19 cellular contexts compared by ENCODE assay signal in genomic region chrX:97330150-97330549, GRCh38.
DNase-seq lines count a peak whose midpoint lies in the region; ATAC-seq and TF ChIP-seq lines count a peak whose summit lies in the region.
"Had no signal": no experiment of that assay in that cellular context is flagged by ENCODE, and none has a peak within 500 bp of the region (broad histone marks: within the 10 kb centered on the region; RNA-seq: fewer than 3 reads in every experiment).

No MANE protein-coding gene starts in this region.

- H3K9me3 Mint-ChIP-seq in CD4-positive, alpha-beta T cell: no peaks in the 10 kb centered on the region
- H3K9me3 Mint-ChIP-seq: activated naive CD4-positive, alpha-beta T cell treated with anti-CD3 and anti-CD28 coated beads, Interleukin-2, amount 50 U/mL, for 24 hours; stimulated activated naive CD8-positive, alpha-beta T cell treated with anti-CD3 and anti-CD28 coated beads, Interleukin-15, Interleukin-2, amounts not matched to agents 100 ng/mL and 50 ng/mL, for 24 hours; T-helper 1 cell treated with Interleukin-12 subunit alpha and Interleukin-12 subunit beta and Interleukin-4 antibody, amounts not matched to agents 30 μg/mL and 1 μg/mL, for 36 hours had no signal

- no peaks in the 10 kb centered on the region for H3K27me3 ChIP-seq in CD4-positive, alpha-beta T cell (ENCODE audit: control insufficient read depth, insufficient read depth, low read length)
- H3K27me3 ChIP-seq: gastroesophageal sphincter had no signal

- no peak overlapping the region for H3K4me3 Mint-ChIP-seq in CD4-positive, alpha-beta T cell
- H3K4me3 Mint-ChIP-seq: activated naive CD4-positive, alpha-beta T cell treated with anti-CD3 and anti-CD28 coated beads, Interleukin-2, amount 50 U/mL, for 24 hours; stimulated activated naive CD8-positive, alpha-beta T cell treated with anti-CD3 and anti-CD28 coated beads, Interleukin-15, Interleukin-2, amounts not matched to agents 100 ng/mL and 50 ng/mL, for 24 hours; T-helper 1 cell treated with Interleukin-12 subunit alpha and Interleukin-12 subunit beta and Interleukin-4 antibody, amounts not matched to agents 30 μg/mL and 1 μg/mL, for 36 hours had no signal

- TF ChIP-seq CTCF in CD4-positive, alpha-beta T cell (IDR thresholded peaks at IDR 0.05): no peak
- TF ChIP-seq CTCF in GM13977 (IDR thresholded peaks at IDR 0.05; ENCODE audit: extremely low read depth, insufficient read depth, missing control alignments): no peak

- intact Hi-C loops in CD4-positive, alpha-beta T cell (cut with DNase I, micrococcal nuclease): no loop called here

- no peaks in the 10 kb centered on the region for H3K36me3 Mint-ChIP-seq in CD4-positive, alpha-beta T cell (ENCODE audit: low read depth)

- CTCF ChIA-PET in CD4-positive, alpha-beta T cell (lab: Charles Lee): interaction anchor here (0.7 kb wide), 1 partner anchor 45 kb away, joined by 3 read pairs; no protein-coding TSS in a partner anchor

- in situ Hi-C loops in GM13977 (cut with MboI; ENCODE audit: low pct_unique_long_range_greater_than_20kb, low sequenced_read_pairs, unreplicated experiment): no loop called here

- DNase-seq in ureter (ENCODE audit: low spot score) (no peak), GM13977 (ENCODE audit: low spot score) (no peak)
- DNase-seq in CD4-positive, alpha-beta T cell: no peak
- DNase-seq in activated CD4-positive, CD25-positive, alpha-beta regulatory T cell (lab: John Stamatoyannopoulos, UW): no peak
- DNase-seq: Calu3, GF-D8, Kasumi-1, NCI-H1436 treated with DMSO at 0.1 percent for 48 hours, NCI-H226, Right ventricle myocardium superior had no signal

- H3K9me3 ChIP-seq in CD4-positive, alpha-beta T cell (ENCODE audit: control insufficient read depth, low read length): no peaks in the 10 kb centered on the region
- H3K9me3 ChIP-seq: gastroesophageal sphincter had no signal

- ATAC-seq in GM18502 (IDR thresholded peaks at IDR 0.05; ENCODE audit: poor library complexity, unreplicated experiment) (peak; percentile 35), GM19372 (IDR thresholded peaks at IDR 0.05; ENCODE audit: low read depth, unreplicated experiment) (peak; percentile 65), HG02763 (IDR thresholded peaks at IDR 0.05; ENCODE audit: unreplicated experiment) (peak; percentile 40), HG03521 (IDR thresholded peaks at IDR 0.05; ENCODE audit: unreplicated experiment) (peak; percentile 50)
- no peak for ATAC-seq in CD4-positive, alpha-beta T cell (ENCODE audit: poor library complexity)
- ATAC-seq: gastroesophageal sphincter had no signal

- POLR2A ChIA-PET in CD4-positive, alpha-beta T cell (lab: Charles Lee): no interaction called here

- H3K27ac Mint-ChIP-seq in CD4-positive, alpha-beta T cell: no peak overlapping the region
- H3K27ac Mint-ChIP-seq: activated naive CD4-positive, alpha-beta T cell treated with anti-CD3 and anti-CD28 coated beads, Interleukin-2, amount 50 U/mL, for 24 hours; stimulated activated naive CD8-positive, alpha-beta T cell treated with anti-CD3 and anti-CD28 coated beads, Interleukin-15, Interleukin-2, amounts not matched to agents 100 ng/mL and 50 ng/mL, for 24 hours; T-helper 1 cell treated with Interleukin-12 subunit alpha and Interleukin-12 subunit beta and Interleukin-4 antibody, amounts not matched to agents 30 μg/mL and 1 μg/mL, for 36 hours had no signal

- H3K27me3 Mint-ChIP-seq in CD4-positive, alpha-beta T cell: no peaks in the 10 kb centered on the region
- H3K27me3 Mint-ChIP-seq: activated naive CD4-positive, alpha-beta T cell treated with anti-CD3 and anti-CD28 coated beads, Interleukin-2, amount 50 U/mL, for 24 hours; stimulated activated naive CD8-positive, alpha-beta T cell treated with anti-CD3 and anti-CD28 coated beads, Interleukin-15, Interleukin-2, amounts not matched to agents 100 ng/mL and 50 ng/mL, for 24 hours had no signal

- H3K4me1 Mint-ChIP-seq in CD4-positive, alpha-beta T cell (ENCODE audit: low read depth): no peaks in the 10 kb centered on the region
- H3K4me1 Mint-ChIP-seq: activated naive CD4-positive, alpha-beta T cell treated with anti-CD3 and anti-CD28 coated beads, Interleukin-2, amount 50 U/mL, for 24 hours had no signal

- no peak overlapping the region for H3K27ac ChIP-seq in CD4-positive, alpha-beta T cell (ENCODE audit: low read depth, low read length)
- H3K27ac ChIP-seq: gastroesophageal sphincter, parathyroid adenoma had no signal
